Comparison of ENCODE assay signal across 9 cellular contexts in the genomic region with DNA sequence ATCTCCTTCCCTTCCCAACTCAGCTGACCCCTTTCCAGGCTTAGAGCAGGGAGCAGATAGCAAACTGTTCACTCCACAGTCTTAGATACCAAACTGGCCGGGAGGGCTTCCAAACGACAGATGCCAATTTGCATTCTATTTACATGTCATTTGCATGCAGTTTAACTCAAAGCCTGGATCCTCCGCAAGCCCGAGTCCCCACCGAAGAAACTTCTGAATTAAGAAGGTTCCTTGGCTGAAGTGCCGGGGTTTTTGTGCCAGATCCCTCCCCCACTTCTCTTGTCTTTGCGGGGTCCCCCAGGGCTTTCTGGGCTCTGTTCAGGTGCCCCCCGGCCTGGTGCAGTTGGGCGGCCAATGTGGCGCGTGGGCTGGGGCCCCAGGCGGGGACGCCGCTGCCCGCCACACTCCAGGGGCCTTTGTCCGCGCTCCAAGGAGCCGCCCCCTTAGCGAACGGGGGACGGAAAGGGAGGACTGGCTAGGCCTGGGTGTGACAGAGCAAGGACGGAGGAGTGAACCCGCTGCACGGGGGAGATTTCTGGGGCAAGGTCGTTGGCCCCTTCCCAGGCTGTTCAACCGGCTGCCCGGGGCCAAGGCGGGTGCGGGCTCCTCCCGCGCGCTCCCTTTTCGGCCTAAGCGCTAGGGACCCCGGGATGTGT. TPM values are rescaled to one million over a fixed set of nuclear protein-coding genes. Genes with fewer than 3 reads are reported as not detected.
A peak's percentile ranks its signal among the peaks of the same experiment; 100 is the strongest.
DNase-seq lines count a peak whose midpoint lies in the region; ATAC-seq lines count a peak whose summit lies in the region.
"Had no signal": no experiment of that assay in that cellular context is flagged by ENCODE, and none has a peak within 500 bp of the region (broad histone marks: within the 10 kb centered on the region; RNA-seq: fewer than 3 reads in every experiment).

No MANE protein-coding gene starts in this region.

- intact Hi-C loops in activated CD4-positive, alpha-beta T cell treated with anti-CD3 and anti-CD28 coated beads, Interleukin-2, amount 10 ng/mL, durations not matched to agents 24 days and 14 days (cut with micrococcal nuclease) = no loop called here

- peak overlapping the region; percentile 83 for H3K4me3 ChIP-seq in adipocyte (ENCODE audit: low read length)
- H3K4me3 ChIP-seq in iPS DF 6.9 (ENCODE audit: low read length) = peak overlapping the region; percentile 94
- H3K4me3 ChIP-seq in skeletal muscle cell (ENCODE audit: low read depth, low read length) = peak overlapping the region; percentile 60

- no peak overlapping the region for H3K4me3 Mint-ChIP-seq in activated CD4-positive, alpha-beta T cell treated with anti-CD3 and anti-CD28 coated beads, Interleukin-2, amount 10 ng/mL, durations not matched to agents 24 days and 14 days

- H3K9ac ChIP-seq in adipocyte (ENCODE audit: low read length) = peak overlapping the region; percentile 66

- H3K9me3 ChIP-seq in adipocyte (ENCODE audit: control insufficient read depth, low read length) (no peaks in the 10 kb centered on the region), iPS DF 6.9 (ENCODE audit: control insufficient read depth, insufficient read depth, low read length) (no peaks in the 10 kb centered on the region)

- H3K36me3 Mint-ChIP-seq in activated CD4-positive, alpha-beta T cell treated with anti-CD3 and anti-CD28 coated beads, Interleukin-2, amount 10 ng/mL, durations not matched to agents 24 days and 14 days (ENCODE audit: low read depth) = no peaks in the 10 kb centered on the region

- H3K27me3 Mint-ChIP-seq in activated CD4-positive, alpha-beta T cell treated with anti-CD3 and anti-CD28 coated beads, Interleukin-2, amount 10 ng/mL, durations not matched to agents 24 days and 14 days = peaks cover 40% of the 10 kb centered on the region

- DNase-seq in activated CD4-positive, alpha-beta T cell treated with anti-CD3 and anti-CD28 coated beads, Interleukin-2, amount 10 ng/mL, durations not matched to agents 24 days and 14 days = peak; percentile 57
- no peak for DNase-seq in activated CD4-positive, alpha-beta T cell treated with anti-CD3 and anti-CD28 coated beads for 4 hours
- no peak for DNase-seq in adipocyte (ENCODE audit: low read depth)
- DNase-seq in iPS DF 6.9 (ENCODE audit: low read depth, low spot score) = no peak
- DNase-seq in skeletal muscle cell (ENCODE audit: low read depth) = no peak
- DNase-seq in Kasumi-1 (lab: John Stamatoyannopoulos, UW) = no peak

- H3K27me3 ChIP-seq in adipocyte (replicated peaks; ENCODE audit: control insufficient read depth, insufficient read depth, low read length) (peaks cover 5% of the 10 kb centered on the region), iPS DF 6.9 (ENCODE audit: control insufficient read depth, insufficient read depth, low read length) (no peaks in the 10 kb centered on the region)

- H3K36me3 ChIP-seq in adipocyte (ENCODE audit: control insufficient read depth, insufficient read depth, low read length, severe bottlenecking) (no peaks in the 10 kb centered on the region), iPS DF 6.9 (ENCODE audit: control insufficient read depth, insufficient read depth, low read length) (0 out of 2 replicates have a peak, but pooled peaks cover 5% of the 10 kb centered on the region)

- no peaks in the 10 kb centered on the region for H3K9me3 Mint-ChIP-seq in activated CD4-positive, alpha-beta T cell treated with anti-CD3 and anti-CD28 coated beads, Interleukin-2, amount 10 ng/mL, durations not matched to agents 24 days and 14 days

- peaks cover 19% of the 10 kb centered on the region for H3K4me1 Mint-ChIP-seq in activated CD4-positive, alpha-beta T cell treated with anti-CD3 and anti-CD28 coated beads, Interleukin-2, amount 10 ng/mL, durations not matched to agents 24 days and 14 days

- ATAC-seq in HG03378 (IDR thresholded peaks at IDR 0.05; ENCODE audit: unreplicated experiment) (no peak), GM21723 (IDR thresholded peaks at IDR 0.05; ENCODE audit: unreplicated experiment) (no peak)

- H3K27ac Mint-ChIP-seq in activated CD4-positive, alpha-beta T cell treated with anti-CD3 and anti-CD28 coated beads, Interleukin-2, amount 10 ng/mL, durations not matched to agents 24 days and 14 days = no peak overlapping the region

- no peak overlapping the region for H3K27ac ChIP-seq in iPS DF 6.9 (ENCODE audit: low read length)

- H3K4me1 ChIP-seq in adipocyte (ENCODE audit: control insufficient read depth, insufficient read depth, low read length) (peaks cover 13% of the 10 kb centered on the region), iPS DF 6.9 (ENCODE audit: control insufficient read depth, insufficient read depth, low read length) (peaks cover 14% of the 10 kb centered on the region; the same call in 1 of the 2 replicates)

- no CpG with 5 or more reads among the region's 35 CpGs for WGBS in iPS DF 6.9 (ENCODE audit: insufficient coverage, insufficient read length)

RNA-seq across cellular contexts. Expression of gene GPRC5B, which starts 1.2 kb away (rescaled TPM):
- total RNA-seq in activated CD4-positive, alpha-beta T cell treated with anti-CD3 and anti-CD28 coated beads, Interleukin-2, amount 10 ng/mL, durations not matched to agents 24 days and 14 days = 0.28 TPM in 1 of 2 replicates, not detected in the other
- total RNA-seq: T-helper 2 cell treated with Interferon-gamma antibody and Interleukin-4, amounts not matched to agents 100 ng/mL and 5 ng/mL, for 36 hours had no signal
